Comparison of ENCODE assay signal across 2 cellular contexts in the genomic region with DNA sequence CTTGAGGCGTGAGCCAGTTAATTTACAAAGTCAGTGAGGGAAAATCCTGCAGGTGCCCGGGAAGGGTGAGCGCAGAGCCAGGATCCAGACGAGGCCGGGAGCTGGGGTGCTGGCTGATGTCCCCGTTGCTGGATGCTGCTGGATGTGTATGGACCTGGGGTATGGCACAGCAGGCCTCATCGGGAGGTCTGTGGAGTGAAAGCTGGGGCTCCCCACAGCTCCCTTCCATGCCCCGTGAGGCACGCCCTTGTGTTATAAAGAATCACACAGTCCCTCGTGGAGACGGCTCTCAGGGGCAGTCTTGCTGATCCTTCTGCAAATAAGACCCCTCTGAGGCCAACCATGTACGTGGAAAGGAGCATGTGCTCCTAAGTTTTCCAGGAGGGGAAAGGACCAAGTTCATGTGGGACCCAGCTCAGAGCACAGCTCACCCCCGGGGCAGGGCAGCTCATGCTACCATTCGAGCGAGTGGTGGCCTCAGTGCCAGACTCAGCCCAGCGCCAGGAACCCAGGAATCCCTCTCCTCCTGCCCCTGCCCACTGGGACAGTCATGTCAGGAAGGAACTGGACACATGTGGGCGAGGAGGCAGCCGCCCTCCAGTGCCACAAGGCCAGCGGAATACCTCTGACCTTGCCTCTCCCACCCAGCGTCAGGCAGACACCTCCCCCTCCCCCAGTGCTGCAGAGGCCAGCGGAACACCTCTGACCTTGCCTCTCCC.
TF ChIP-seq lines count a peak whose summit lies in the region.

No MANE protein-coding gene starts in this region.

TF ChIP-seq in HepG2, 621 proteins besides CTCF, POLR2A, EP300 and RAD21:
- TF ChIP-seq ZNF607 (CRISPR knock-in tag; IDR thresholded peaks at IDR 0.05; ENCODE audit: borderline replicate concordance) (no peak), SRY (CRISPR knock-in tag; IDR thresholded peaks at IDR 0.05) (no peak), ZNF678 (CRISPR knock-in tag; IDR thresholded peaks at IDR 0.05) (no peak), ESRRA (CRISPR knock-in tag; IDR thresholded peaks at IDR 0.05; ENCODE audit: low read depth) (no peak), ZNF567 (CRISPR knock-in tag; IDR thresholded peaks at IDR 0.05; ENCODE audit: borderline replicate concordance) (no peak), JUN (CRISPR knock-in tag; IDR thresholded peaks at IDR 0.05) (no peak), JARID2 (CRISPR knock-in tag; IDR thresholded peaks at IDR 0.05; ENCODE audit: insufficient replicate concordance) (no peak), ZFP41 (CRISPR knock-in tag; IDR thresholded peaks at IDR 0.05; ENCODE audit: borderline replicate concordance) (no peak), ADNP (CRISPR knock-in tag; IDR thresholded peaks at IDR 0.05) (no peak), ZNF839 (CRISPR knock-in tag; IDR thresholded peaks at IDR 0.05; ENCODE audit: borderline replicate concordance) (no peak), ZNF574 (CRISPR knock-in tag; IDR thresholded peaks at IDR 0.05) (no peak), PLRG1 (conservative IDR thresholded peaks at IDR 0.05) (no peak), YY1 (IDR thresholded peaks at IDR 0.05; ENCODE audit: insufficient read depth, insufficient replicate concordance, low read depth, low read length) (no peak), KDM1A (CRISPR knock-in tag; IDR thresholded peaks at IDR 0.05) (no peak)
- TF ChIP-seq, protein P1, sequence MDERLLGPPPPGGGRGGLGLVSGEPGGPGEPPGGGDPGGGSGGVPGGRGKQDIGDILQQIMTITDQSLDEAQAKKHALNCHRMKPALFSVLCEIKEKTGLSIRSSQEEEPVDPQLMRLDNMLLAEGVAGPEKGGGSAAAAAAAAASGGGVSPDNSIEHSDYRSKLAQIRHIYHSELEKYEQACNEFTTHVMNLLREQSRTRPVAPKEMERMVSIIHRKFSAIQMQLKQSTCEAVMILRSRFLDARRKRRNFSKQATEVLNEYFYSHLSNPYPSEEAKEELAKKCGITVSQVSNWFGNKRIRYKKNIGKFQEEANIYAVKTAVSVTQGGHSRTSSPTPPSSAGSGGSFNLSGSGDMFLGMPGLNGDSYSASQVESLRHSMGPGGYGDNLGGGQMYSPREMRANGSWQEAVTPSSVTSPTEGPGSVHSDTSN (CRISPR knock-in tag; IDR thresholded peaks at IDR 0.05) = no peak
- TF ChIP-seq, protein P2, sequence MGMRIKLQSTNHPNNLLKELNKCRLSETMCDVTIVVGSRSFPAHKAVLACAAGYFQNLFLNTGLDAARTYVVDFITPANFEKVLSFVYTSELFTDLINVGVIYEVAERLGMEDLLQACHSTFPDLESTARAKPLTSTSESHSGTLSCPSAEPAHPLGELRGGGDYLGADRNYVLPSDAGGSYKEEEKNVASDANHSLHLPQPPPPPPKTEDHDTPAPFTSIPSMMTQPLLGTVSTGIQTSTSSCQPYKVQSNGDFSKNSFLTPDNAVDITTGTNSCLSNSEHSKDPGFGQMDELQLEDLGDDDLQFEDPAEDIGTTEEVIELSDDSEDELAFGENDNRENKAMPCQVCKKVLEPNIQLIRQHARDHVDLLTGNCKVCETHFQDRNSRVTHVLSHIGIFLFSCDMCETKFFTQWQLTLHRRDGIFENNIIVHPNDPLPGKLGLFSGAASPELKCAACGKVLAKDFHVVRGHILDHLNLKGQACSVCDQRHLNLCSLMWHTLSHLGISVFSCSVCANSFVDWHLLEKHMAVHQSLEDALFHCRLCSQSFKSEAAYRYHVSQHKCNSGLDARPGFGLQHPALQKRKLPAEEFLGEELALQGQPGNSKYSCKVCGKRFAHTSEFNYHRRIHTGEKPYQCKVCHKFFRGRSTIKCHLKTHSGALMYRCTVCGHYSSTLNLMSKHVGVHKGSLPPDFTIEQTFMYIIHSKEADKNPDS (CRISPR knock-in tag; IDR thresholded peaks at IDR 0.05) = no peak
- TF ChIP-seq, protein P3, sequence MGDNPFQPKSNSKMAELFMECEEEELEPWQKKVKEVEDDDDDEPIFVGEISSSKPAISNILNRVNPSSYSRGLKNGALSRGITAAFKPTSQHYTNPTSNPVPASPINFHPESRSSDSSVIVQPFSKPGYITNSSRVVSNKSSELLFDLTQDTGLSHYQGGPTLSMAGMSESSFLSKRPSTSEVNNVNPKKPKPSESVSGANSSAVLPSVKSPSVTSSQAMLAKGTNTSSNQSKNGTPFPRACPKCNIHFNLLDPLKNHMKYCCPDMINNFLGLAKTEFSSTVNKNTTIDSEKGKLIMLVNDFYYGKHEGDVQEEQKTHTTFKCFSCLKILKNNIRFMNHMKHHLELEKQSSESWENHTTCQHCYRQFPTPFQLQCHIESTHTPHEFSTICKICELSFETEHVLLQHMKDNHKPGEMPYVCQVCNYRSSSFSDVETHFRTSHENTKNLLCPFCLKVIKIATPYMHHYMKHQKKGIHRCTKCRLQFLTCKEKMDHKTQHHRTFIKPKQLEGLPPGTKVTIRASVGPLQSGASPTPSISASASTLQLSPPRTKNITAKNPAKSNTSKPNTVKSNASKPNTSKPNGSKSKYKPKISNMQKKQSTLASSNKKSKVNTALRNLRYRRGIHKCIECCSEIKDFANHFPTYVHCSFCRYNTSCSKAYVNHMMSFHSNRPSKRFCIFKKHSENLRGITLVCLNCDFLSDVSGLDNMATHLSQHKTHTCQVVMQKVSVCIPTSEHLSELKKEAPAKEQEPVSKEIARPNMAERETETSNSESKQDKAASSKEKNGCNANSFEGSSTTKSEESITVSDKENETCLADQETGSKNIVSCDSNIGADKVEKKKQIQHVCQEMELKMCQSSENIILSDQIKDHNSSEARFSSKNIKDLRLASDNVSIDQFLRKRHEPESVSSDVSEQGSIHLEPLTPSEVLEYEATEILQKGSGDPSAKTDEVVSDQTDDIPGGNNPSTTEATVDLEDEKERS (CRISPR knock-in tag; IDR thresholded peaks at IDR 0.05) = no peak

TF ChIP-seq in H1, 55 proteins besides CTCF, POLR2A, EP300 and RAD21:
- no peak for TF ChIP-seq SIX5 (IDR thresholded peaks at IDR 0.05; ENCODE audit: low read depth, low read length)
- no peak for TF ChIP-seq BACH1 (IDR thresholded peaks at IDR 0.05; ENCODE audit: low read length)
- no peak for TF ChIP-seq BRCA1 (IDR thresholded peaks at IDR 0.05; ENCODE audit: low read depth, low read length)
- no peak for TF ChIP-seq CBX5 (IDR thresholded peaks at IDR 0.05; ENCODE audit: low read depth, low read length)
- TF ChIP-seq TAF7 (optimal IDR thresholded peaks at IDR 0.05; ENCODE audit: borderline replicate concordance, low read depth, low read length) = no peak
- TF ChIP-seq MAFK (IDR thresholded peaks at IDR 0.05; ENCODE audit: low read depth, low read length) = no peak
- TF ChIP-seq TEAD4 (IDR thresholded peaks at IDR 0.05; ENCODE audit: low read depth, low read length) = no peak
- no peak for TF ChIP-seq PHF8 (conservative IDR thresholded peaks at IDR 0.05; ENCODE audit: low read depth, low read length)
- no peak for TF ChIP-seq CHD2 (IDR thresholded peaks at IDR 0.05; ENCODE audit: low read length)
- TF ChIP-seq NRF1 (IDR thresholded peaks at IDR 0.05; ENCODE audit: low read depth, low read length) = no peak
- no peak for TF ChIP-seq SUZ12 (IDR thresholded peaks at IDR 0.05; ENCODE audit: low read length)
- TF ChIP-seq, protein P4, sequence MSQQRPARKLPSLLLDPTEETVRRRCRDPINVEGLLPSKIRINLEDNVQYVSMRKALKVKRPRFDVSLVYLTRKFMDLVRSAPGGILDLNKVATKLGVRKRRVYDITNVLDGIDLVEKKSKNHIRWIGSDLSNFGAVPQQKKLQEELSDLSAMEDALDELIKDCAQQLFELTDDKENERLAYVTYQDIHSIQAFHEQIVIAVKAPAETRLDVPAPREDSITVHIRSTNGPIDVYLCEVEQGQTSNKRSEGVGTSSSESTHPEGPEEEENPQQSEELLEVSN (IDR thresholded peaks at IDR 0.05) = no peak
- no peak for TF ChIP-seq CEBPB (IDR thresholded peaks at IDR 0.05; ENCODE audit: low read depth, low read length)
- TF ChIP-seq MAX (IDR thresholded peaks at IDR 0.05) = no peak
- TF ChIP-seq, protein P5, sequence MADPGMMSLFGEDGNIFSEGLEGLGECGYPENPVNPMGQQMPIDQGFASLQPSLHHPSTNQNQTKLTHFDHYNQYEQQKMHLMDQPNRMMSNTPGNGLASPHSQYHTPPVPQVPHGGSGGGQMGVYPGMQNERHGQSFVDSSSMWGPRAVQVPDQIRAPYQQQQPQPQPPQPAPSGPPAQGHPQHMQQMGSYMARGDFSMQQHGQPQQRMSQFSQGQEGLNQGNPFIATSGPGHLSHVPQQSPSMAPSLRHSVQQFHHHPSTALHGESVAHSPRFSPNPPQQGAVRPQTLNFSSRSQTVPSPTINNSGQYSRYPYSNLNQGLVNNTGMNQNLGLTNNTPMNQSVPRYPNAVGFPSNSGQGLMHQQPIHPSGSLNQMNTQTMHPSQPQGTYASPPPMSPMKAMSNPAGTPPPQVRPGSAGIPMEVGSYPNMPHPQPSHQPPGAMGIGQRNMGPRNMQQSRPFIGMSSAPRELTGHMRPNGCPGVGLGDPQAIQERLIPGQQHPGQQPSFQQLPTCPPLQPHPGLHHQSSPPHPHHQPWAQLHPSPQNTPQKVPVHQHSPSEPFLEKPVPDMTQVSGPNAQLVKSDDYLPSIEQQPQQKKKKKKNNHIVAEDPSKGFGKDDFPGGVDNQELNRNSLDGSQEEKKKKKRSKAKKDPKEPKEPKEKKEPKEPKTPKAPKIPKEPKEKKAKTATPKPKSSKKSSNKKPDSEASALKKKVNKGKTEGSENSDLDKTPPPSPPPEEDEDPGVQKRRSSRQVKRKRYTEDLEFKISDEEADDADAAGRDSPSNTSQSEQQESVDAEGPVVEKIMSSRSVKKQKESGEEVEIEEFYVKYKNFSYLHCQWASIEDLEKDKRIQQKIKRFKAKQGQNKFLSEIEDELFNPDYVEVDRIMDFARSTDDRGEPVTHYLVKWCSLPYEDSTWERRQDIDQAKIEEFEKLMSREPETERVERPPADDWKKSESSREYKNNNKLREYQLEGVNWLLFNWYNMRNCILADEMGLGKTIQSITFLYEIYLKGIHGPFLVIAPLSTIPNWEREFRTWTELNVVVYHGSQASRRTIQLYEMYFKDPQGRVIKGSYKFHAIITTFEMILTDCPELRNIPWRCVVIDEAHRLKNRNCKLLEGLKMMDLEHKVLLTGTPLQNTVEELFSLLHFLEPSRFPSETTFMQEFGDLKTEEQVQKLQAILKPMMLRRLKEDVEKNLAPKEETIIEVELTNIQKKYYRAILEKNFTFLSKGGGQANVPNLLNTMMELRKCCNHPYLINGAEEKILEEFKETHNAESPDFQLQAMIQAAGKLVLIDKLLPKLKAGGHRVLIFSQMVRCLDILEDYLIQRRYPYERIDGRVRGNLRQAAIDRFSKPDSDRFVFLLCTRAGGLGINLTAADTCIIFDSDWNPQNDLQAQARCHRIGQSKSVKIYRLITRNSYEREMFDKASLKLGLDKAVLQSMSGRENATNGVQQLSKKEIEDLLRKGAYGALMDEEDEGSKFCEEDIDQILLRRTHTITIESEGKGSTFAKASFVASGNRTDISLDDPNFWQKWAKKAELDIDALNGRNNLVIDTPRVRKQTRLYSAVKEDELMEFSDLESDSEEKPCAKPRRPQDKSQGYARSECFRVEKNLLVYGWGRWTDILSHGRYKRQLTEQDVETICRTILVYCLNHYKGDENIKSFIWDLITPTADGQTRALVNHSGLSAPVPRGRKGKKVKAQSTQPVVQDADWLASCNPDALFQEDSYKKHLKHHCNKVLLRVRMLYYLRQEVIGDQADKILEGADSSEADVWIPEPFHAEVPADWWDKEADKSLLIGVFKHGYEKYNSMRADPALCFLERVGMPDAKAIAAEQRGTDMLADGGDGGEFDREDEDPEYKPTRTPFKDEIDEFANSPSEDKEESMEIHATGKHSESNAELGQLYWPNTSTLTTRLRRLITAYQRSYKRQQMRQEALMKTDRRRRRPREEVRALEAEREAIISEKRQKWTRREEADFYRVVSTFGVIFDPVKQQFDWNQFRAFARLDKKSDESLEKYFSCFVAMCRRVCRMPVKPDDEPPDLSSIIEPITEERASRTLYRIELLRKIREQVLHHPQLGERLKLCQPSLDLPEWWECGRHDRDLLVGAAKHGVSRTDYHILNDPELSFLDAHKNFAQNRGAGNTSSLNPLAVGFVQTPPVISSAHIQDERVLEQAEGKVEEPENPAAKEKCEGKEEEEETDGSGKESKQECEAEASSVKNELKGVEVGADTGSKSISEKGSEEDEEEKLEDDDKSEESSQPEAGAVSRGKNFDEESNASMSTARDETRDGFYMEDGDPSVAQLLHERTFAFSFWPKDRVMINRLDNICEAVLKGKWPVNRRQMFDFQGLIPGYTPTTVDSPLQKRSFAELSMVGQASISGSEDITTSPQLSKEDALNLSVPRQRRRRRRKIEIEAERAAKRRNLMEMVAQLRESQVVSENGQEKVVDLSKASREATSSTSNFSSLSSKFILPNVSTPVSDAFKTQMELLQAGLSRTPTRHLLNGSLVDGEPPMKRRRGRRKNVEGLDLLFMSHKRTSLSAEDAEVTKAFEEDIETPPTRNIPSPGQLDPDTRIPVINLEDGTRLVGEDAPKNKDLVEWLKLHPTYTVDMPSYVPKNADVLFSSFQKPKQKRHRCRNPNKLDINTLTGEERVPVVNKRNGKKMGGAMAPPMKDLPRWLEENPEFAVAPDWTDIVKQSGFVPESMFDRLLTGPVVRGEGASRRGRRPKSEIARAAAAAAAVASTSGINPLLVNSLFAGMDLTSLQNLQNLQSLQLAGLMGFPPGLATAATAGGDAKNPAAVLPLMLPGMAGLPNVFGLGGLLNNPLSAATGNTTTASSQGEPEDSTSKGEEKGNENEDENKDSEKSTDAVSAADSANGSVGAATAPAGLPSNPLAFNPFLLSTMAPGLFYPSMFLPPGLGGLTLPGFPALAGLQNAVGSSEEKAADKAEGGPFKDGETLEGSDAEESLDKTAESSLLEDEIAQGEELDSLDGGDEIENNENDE (IDR thresholded peaks at IDR 0.05; ENCODE audit: insufficient replicate concordance, low read length) = no peak
- TF ChIP-seq CBX8 (IDR thresholded peaks at IDR 0.05; ENCODE audit: borderline replicate concordance, low read depth, low read length) = no peak
- no peak for TF ChIP-seq POU5F1 (IDR thresholded peaks at IDR 0.05; ENCODE audit: low read depth, low read length)
- no peak for TF ChIP-seq USF2 (IDR thresholded peaks at IDR 0.05; ENCODE audit: low read length)
- TF ChIP-seq EZH2 (IDR thresholded peaks at IDR 0.05; ENCODE audit: low read depth, low read length, severe bottlenecking) = no peak
